ENCODE assay signal across 21 cellular contexts in genomic region chr11:10075141-10075540, GRCh38.
"Had no signal": no experiment of that assay in that cellular context is flagged by ENCODE, and none has a peak within 500 bp of the region (broad histone marks: within the 10 kb centered on the region; RNA-seq: fewer than 3 reads in every experiment).

No MANE protein-coding gene starts in this region.

- H3K4me3 Mint-ChIP-seq: memory B cell; mesothelial cell of epicardium; natural killer cell; neural crest cell; stimulated activated naive CD8-positive, alpha-beta T cell treated with anti-CD3 and anti-CD28 coated beads, Interleukin-15, Interleukin-2, amounts not matched to agents 100 ng/mL and 50 ng/mL, for 24 hours had no signal

- FAIRE-seq: kidney, small intestine had no signal

- H3K4me1 ChIP-seq: colonic mucosa, lower lobe of right lung, testis, transverse colon had no signal

- H3K27ac ChIP-seq: colonic mucosa, esophagus squamous epithelium, hepatocyte, left ventricle myocardium inferior, lower lobe of right lung, ovary, right atrium auricular region, testis, transverse colon had no signal

- DNase-seq: colonic mucosa; dermis blood vessel endothelial cell; esophagus squamous epithelium; foreskin fibroblast; kidney; left cardiac atrium; left ventricle myocardium inferior; lower lobe of right lung; natural killer cell; ovary; small intestine; stimulated activated CD4-positive, alpha-beta T cell treated with anti-CD3 and anti-CD28 coated beads, Interleukin-12 subunit alpha, Interleukin-12 subunit beta, amount 100 ng/mL, for 4 hours; stimulated activated CD4-positive, alpha-beta T cell treated with anti-CD3 and anti-CD28 coated beads, Interleukin-2, amount 100 ng/mL, for 48 hours; testis; transverse colon had no signal

- H3K27ac Mint-ChIP-seq: memory B cell; mesothelial cell of epicardium; natural killer cell; stimulated activated naive CD8-positive, alpha-beta T cell treated with anti-CD3 and anti-CD28 coated beads, Interleukin-15, Interleukin-2, amounts not matched to agents 100 ng/mL and 50 ng/mL, for 24 hours had no signal

- H3K4me3 ChIP-seq: colonic mucosa, esophagus squamous epithelium, hepatocyte, left ventricle myocardium inferior, lower lobe of right lung, ovary, right atrium auricular region, testis, transverse colon had no signal

- H3K27me3 ChIP-seq: colonic mucosa, esophagus squamous epithelium, hepatocyte, ovary, right atrium auricular region, testis, transverse colon had no signal

- H3K4me1 Mint-ChIP-seq: memory B cell, mesothelial cell of epicardium, neural crest cell had no signal

- H3K9me3 ChIP-seq: colonic mucosa, testis had no signal

- ATAC-seq: left cardiac atrium, lower lobe of right lung, natural killer cell had no signal

- H3K27me3 Mint-ChIP-seq: memory B cell; stimulated activated naive CD8-positive, alpha-beta T cell treated with anti-CD3 and anti-CD28 coated beads, Interleukin-15, Interleukin-2, amounts not matched to agents 100 ng/mL and 50 ng/mL, for 24 hours had no signal

- H3K36me3 ChIP-seq: colonic mucosa, esophagus squamous epithelium, lower lobe of right lung, ovary, right atrium auricular region, transverse colon had no signal
